Comparison of ENCODE assay signal across 8 cellular contexts in genomic region chr2:48114256-48114655, GRCh38.
DNase-seq lines count a peak whose midpoint lies in the region; ATAC-seq and TF ChIP-seq lines count a peak whose summit lies in the region.

No MANE protein-coding gene starts in this region.

- H3K9me3 ChIP-seq in tibial artery = no peaks in the 10 kb centered on the region

- TF ChIP-seq CTCF in tibial artery (IDR thresholded peaks at IDR 0.05) (no peak), HFFc6 (IDR thresholded peaks at IDR 0.05) (no peak)

- no peaks in the 10 kb centered on the region for H3K27me3 Mint-ChIP-seq in activated CD4-positive, alpha-beta memory T cell treated with anti-CD3 and anti-CD28 coated beads, Interleukin-2, amount 10 ng/mL, durations not matched to agents 7 days and 5 days
- peaks cover 5% of the 10 kb centered on the region for H3K27me3 Mint-ChIP-seq in HFFc6 (ENCODE audit: insufficient read depth)

- H3K4me3 ChIP-seq in tibial artery = no peak overlapping the region

- POLR2A ChIA-PET in activated CD4-positive, alpha-beta memory T cell treated with anti-CD3 and anti-CD28 coated beads, Interleukin-2, amount 10 ng/mL, durations not matched to agents 7 days and 5 days (lab: Charles Lee) = interaction anchor here (1.9 kb wide), 1 partner anchor 199 kb away, joined by 7 read pairs; no protein-coding TSS in a partner anchor

- CTCF ChIA-PET in activated CD4-positive, alpha-beta memory T cell treated with anti-CD3 and anti-CD28 coated beads, Interleukin-2, amount 10 ng/mL, durations not matched to agents 7 days and 5 days (lab: Charles Lee) = interaction anchor here (1.0 kb wide), 2 partner anchors 9 to 227 kb away, joined by 3 to 5 read pairs; no protein-coding TSS in a partner anchor

- no peaks in the 10 kb centered on the region for H3K36me3 ChIP-seq in tibial artery

- peak; percentile 67 for DNase-seq in activated CD4-positive, alpha-beta memory T cell treated with anti-CD3 and anti-CD28 coated beads, Interleukin-2, amount 10 ng/mL, durations not matched to agents 7 days and 5 days
- DNase-seq in islet precursor cell (peak; percentile 59), tibial artery (no peak), DMS79 (lab: John Stamatoyannopoulos, UW) (no peak), NCI-H2081 (lab: John Stamatoyannopoulos, UW) (no peak), HFFc6 (no peak)

- ATAC-seq in GM18868 (IDR thresholded peaks at IDR 0.05; ENCODE audit: unreplicated experiment) (peak; percentile 50), HG03432 (IDR thresholded peaks at IDR 0.05; ENCODE audit: unreplicated experiment) (peak; percentile 43)

- no peaks in the 10 kb centered on the region for H3K9me3 Mint-ChIP-seq in activated CD4-positive, alpha-beta memory T cell treated with anti-CD3 and anti-CD28 coated beads, Interleukin-2, amount 10 ng/mL, durations not matched to agents 7 days and 5 days
- no peaks in the 10 kb centered on the region for H3K9me3 Mint-ChIP-seq in HFFc6

- peaks cover 0 to 10% (median 5%) of the 10 kb centered on the region in 4 donors for H3K4me1 ChIP-seq in tibial artery

- no peaks in the 10 kb centered on the region for H3K36me3 Mint-ChIP-seq in activated CD4-positive, alpha-beta memory T cell treated with anti-CD3 and anti-CD28 coated beads, Interleukin-2, amount 10 ng/mL, durations not matched to agents 7 days and 5 days (ENCODE audit: low read depth)
- H3K36me3 Mint-ChIP-seq in HFFc6 (ENCODE audit: low read depth) = no peaks in the 10 kb centered on the region

- H3K27ac ChIP-seq in tibial artery = no peak overlapping the region

- no peak overlapping the region for H3K4me3 Mint-ChIP-seq in activated CD4-positive, alpha-beta memory T cell treated with anti-CD3 and anti-CD28 coated beads, Interleukin-2, amount 10 ng/mL, durations not matched to agents 7 days and 5 days
- H3K4me3 Mint-ChIP-seq in HFFc6 = no peak overlapping the region

- H3K27ac Mint-ChIP-seq in activated CD4-positive, alpha-beta memory T cell treated with anti-CD3 and anti-CD28 coated beads, Interleukin-2, amount 10 ng/mL, durations not matched to agents 7 days and 5 days = no peak overlapping the region
- H3K27ac Mint-ChIP-seq in HFFc6 = no peak overlapping the region

- no peaks in the 10 kb centered on the region for H3K27me3 ChIP-seq in tibial artery

- intact Hi-C loops in tibial artery (cut with DNase I; ENCODE audit: low total_unique reads) = no loop called here

- H3K4me1 Mint-ChIP-seq in activated CD4-positive, alpha-beta memory T cell treated with anti-CD3 and anti-CD28 coated beads, Interleukin-2, amount 10 ng/mL, durations not matched to agents 7 days and 5 days = peaks cover 37% of the 10 kb centered on the region
- peaks cover 42% of the 10 kb centered on the region for H3K4me1 Mint-ChIP-seq in HFFc6 (ENCODE audit: low read depth)

Comparison
In these comparisons a context has a peak if more than half of its experiments do, and no peak if none do; other contexts are left out.
1. DNase-seq: peak in activated CD4-positive, alpha-beta memory T cell treated with anti-CD3 and anti-CD28 coated beads, Interleukin-2, amount 10 ng/mL, durations not matched to agents 7 days and 5 days (single experiment) and islet precursor cell (single experiment); none in tibial artery (0 of 2), DMS79 (single experiment), NCI-H2081 (0 of 2) and HFFc6 (single experiment).